ENCODE assay signal across 1 cellular context in the genomic region with DNA sequence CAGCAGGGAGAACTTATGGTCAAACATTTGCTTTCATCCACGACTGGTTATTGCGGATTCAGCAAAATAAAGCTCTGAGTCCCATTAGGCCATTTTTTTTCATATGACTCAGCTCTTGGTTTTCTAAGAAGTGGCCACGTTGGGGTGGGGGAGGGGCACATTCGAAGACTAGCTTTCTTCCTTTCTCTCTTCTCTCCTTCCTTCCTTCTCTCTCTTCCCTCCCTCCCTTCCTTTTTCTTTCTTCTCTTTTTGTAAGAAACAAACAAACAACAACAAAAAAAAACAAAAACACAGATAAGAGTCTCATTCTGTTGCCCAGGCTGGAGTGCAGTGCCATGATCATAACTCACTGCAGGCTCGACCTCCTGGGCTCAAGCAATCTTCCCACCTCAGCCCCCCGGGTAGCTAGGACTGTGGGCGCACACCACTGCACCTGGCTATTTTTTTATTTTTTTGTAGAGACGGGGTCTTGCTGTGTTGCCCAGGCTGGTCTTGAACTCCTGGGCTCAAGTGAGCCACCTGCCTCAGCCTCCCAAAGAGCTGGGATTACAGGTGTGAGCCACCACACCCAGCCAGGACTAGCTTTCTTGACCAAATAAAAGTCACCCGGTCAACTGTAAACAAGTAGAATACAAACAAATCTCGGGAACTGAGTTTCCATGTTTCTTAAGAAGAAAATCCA.
TF ChIP-seq lines count a peak whose summit lies in the region.

No MANE protein-coding gene starts in this region.

TF ChIP-seq in GM23338, 12 proteins besides CTCF, POLR2A, EP300 and RAD21 (continued from another document):
- TF ChIP-seq, protein P1, sequence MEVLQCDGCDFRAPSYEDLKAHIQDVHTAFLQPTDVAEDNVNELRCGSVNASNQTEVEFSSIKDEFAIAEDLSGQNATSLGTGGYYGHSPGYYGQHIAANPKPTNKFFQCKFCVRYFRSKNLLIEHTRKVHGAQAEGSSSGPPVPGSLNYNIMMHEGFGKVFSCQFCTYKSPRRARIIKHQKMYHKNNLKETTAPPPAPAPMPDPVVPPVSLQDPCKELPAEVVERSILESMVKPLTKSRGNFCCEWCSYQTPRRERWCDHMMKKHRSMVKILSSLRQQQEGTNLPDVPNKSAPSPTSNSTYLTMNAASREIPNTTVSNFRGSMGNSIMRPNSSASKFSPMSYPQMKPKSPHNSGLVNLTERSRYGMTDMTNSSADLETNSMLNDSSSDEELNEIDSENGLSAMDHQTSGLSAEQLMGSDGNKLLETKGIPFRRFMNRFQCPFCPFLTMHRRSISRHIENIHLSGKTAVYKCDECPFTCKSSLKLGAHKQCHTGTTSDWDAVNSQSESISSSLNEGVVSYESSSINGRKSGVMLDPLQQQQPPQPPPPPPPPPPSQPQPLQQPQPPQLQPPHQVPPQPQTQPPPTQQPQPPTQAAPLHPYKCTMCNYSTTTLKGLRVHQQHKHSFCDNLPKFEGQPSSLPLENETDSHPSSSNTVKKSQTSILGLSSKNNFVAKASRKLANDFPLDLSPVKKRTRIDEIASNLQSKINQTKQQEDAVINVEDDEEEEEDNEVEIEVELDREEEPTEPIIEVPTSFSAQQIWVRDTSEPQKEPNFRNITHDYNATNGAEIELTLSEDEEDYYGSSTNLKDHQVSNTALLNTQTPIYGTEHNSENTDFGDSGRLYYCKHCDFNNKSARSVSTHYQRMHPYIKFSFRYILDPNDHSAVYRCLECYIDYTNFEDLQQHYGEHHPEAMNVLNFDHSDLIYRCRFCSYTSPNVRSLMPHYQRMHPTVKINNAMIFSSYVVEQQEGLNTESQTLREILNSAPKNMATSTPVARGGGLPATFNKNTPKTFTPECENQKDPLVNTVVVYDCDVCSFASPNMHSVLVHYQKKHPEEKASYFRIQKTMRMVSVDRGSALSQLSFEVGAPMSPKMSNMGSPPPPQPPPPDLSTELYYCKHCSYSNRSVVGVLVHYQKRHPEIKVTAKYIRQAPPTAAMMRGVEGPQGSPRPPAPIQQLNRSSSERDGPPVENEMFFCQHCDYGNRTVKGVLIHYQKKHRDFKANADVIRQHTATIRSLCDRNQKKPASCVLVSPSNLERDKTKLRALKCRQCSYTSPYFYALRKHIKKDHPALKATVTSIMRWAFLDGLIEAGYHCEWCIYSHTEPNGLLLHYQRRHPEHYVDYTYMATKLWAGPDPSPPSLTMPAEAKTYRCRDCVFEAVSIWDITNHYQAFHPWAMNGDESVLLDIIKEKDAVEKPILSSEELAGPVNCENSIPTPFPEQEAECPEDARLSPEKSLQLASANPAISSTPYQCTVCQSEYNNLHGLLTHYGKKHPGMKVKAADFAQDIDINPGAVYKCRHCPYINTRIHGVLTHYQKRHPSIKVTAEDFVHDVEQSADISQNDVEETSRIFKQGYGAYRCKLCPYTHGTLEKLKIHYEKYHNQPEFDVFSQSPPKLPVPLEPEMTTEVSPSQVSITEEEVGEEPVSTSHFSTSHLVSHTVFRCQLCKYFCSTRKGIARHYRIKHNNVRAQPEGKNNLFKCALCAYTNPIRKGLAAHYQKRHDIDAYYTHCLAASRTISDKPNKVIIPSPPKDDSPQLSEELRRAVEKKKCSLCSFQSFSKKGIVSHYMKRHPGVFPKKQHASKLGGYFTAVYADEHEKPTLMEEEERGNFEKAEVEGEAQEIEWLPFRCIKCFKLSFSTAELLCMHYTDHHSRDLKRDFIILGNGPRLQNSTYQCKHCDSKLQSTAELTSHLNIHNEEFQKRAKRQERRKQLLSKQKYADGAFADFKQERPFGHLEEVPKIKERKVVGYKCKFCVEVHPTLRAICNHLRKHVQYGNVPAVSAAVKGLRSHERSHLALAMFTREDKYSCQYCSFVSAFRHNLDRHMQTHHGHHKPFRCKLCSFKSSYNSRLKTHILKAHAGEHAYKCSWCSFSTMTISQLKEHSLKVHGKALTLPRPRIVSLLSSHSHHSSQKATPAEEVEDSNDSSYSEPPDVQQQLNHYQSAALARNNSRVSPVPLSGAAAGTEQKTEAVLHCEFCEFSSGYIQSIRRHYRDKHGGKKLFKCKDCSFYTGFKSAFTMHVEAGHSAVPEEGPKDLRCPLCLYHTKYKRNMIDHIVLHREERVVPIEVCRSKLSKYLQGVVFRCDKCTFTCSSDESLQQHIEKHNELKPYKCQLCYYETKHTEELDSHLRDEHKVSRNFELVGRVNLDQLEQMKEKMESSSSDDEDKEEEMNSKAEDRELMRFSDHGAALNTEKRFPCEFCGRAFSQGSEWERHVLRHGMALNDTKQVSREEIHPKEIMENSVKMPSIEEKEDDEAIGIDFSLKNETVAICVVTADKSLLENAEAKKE (CRISPR knock-in tag; IDR thresholded peaks at IDR 0.05): no peak
- no peak for TF ChIP-seq POLR2AphosphoS5 (IDR thresholded peaks at IDR 0.05; ENCODE audit: low read depth)
- TF ChIP-seq NANOG (IDR thresholded peaks at IDR 0.05; ENCODE audit: borderline replicate concordance): no peak
- TF ChIP-seq, protein P2, sequence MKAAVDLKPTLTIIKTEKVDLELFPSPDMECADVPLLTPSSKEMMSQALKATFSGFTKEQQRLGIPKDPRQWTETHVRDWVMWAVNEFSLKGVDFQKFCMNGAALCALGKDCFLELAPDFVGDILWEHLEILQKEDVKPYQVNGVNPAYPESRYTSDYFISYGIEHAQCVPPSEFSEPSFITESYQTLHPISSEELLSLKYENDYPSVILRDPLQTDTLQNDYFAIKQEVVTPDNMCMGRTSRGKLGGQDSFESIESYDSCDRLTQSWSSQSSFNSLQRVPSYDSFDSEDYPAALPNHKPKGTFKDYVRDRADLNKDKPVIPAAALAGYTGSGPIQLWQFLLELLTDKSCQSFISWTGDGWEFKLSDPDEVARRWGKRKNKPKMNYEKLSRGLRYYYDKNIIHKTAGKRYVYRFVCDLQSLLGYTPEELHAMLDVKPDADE (IDR thresholded peaks at IDR 0.05): no peak
- TF ChIP-seq ZNF331 (CRISPR knock-in tag; IDR thresholded peaks at IDR 0.05; ENCODE audit: low read depth): no peak
- no peak for TF ChIP-seq EZH2 (IDR thresholded peaks at IDR 0.05; ENCODE audit: low read depth, unreplicated experiment)
- TF ChIP-seq JUNB (IDR thresholded peaks at IDR 0.05; ENCODE audit: unreplicated experiment): no peak
- TF ChIP-seq STAT1 (IDR thresholded peaks at IDR 0.05; ENCODE audit: unreplicated experiment): no peak
